Comparison of ENCODE assay signal across 8 cellular contexts in the genomic region with DNA sequence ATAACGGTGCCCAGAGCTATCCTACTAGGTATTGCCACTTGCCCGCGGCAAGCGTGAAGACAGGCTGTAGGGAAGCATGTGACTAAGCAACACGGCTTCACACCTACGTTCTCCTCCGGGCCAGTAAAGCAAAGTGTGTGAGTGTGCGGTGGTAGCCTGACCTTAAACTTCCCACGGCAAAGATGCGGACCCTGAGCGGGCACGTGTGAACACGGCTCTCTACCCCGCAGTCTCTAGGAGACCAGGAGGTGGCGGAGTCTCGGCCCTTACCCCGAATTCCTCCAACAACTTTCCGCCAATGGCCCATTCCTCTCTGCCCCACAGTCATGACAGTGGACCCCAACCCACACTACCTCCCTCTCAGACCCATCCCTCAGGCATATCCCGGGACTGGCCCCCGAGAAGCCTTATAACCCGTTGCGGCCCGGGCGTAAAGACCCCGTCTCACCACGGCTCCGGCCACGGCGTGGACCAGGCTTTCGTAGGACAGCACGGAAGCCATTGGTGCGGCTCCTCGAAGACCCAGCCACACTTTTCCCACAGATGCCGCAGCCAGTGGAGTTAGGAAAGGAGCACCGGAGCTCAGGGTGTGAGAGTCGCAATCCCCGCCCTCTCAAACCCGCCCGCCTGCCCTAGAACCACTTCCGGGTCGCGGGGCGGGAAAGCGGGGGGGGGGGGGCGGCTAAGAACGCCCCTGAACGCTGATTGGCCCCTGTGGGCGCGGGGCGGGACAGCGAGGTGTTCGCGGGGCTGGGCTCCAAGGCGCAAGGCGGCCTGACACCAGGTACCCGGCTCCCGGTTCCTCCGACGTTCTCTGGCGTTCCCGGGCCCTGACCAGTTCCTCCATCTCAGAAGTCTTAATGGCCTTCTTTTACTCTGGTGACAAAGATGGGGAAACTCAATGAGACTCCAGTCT.
A peak's percentile ranks its signal among the peaks of the same experiment; 100 is the strongest.
DNase-seq lines count a peak whose midpoint lies in the region; ATAC-seq and TF ChIP-seq lines count a peak whose summit lies in the region.

A gene with protein sequence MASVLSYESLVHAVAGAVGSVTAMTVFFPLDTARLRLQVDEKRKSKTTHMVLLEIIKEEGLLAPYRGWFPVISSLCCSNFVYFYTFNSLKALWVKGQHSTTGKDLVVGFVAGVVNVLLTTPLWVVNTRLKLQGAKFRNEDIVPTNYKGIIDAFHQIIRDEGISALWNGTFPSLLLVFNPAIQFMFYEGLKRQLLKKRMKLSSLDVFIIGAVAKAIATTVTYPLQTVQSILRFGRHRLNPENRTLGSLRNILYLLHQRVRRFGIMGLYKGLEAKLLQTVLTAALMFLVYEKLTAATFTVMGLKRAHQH (minus strand): TSS at position 600 of the 916 bp plus-strand sequence. CDS start 98 bp downstream, at position 502.

- TF ChIP-seq POLR2A in GM18526 (IDR thresholded peaks at IDR 0.05; ENCODE audit: extremely low read depth, insufficient read length) = peak; percentile 53

- H3K36me3 Mint-ChIP-seq in central memory CD8-positive, alpha-beta T cell (ENCODE audit: insufficient read depth) = peaks cover 13% of the 10 kb centered on the region

- H3K9me3 Mint-ChIP-seq in central memory CD8-positive, alpha-beta T cell = no peaks in the 10 kb centered on the region

- peak within 1 kb of the TSS; percentile 69 for H3K27ac Mint-ChIP-seq in central memory CD8-positive, alpha-beta T cell (ENCODE audit: low read depth)

- DNase-seq in 8988T (peak; percentile 42), NCI-H226 (peak; percentile 61), islet precursor cell (peak; percentile 97)
- DNase-seq in activated CD4-positive, CD25-positive, alpha-beta regulatory T cell (lab: John Stamatoyannopoulos, UW) = peak; percentile 82 to 83 (median 82)
- peak; percentile 69 for DNase-seq in central memory CD8-positive, alpha-beta T cell (ENCODE audit: low spot score in 2 of 2)
- DNase-seq in stimulated activated CD4-positive, alpha-beta T cell treated with anti-CD3 and anti-CD28 coated beads, Interleukin-12 subunit alpha, Interleukin-12 subunit beta, amount 100 ng/mL, for 4 hours = peak; percentile 85

- H3K27me3 Mint-ChIP-seq in central memory CD8-positive, alpha-beta T cell = no peaks in the 10 kb centered on the region

- ATAC-seq in HG03159 (IDR thresholded peaks at IDR 0.05; ENCODE audit: unreplicated experiment) = peak; percentile 71
- peak; percentile 90 for ATAC-seq in central memory CD8-positive, alpha-beta T cell (replicated peaks; ENCODE audit: extremely low read depth, poor library complexity, severe bottlenecking)

- peak within 1 kb of the TSS; percentile 76 for H3K4me3 Mint-ChIP-seq in central memory CD8-positive, alpha-beta T cell

- H3K4me1 Mint-ChIP-seq in central memory CD8-positive, alpha-beta T cell = peaks cover 24% of the 10 kb centered on the region

Comparison
In these comparisons a context has a peak if more than half of its experiments do, and no peak if none do; other contexts are left out.
1. Peak in every context shown above with its lines: DNase-seq and ATAC-seq.
2. DNase-seq: peak in every context shown above with its lines; median percentile 97 in islet precursor cell; 85 in stimulated activated CD4-positive, alpha-beta T cell treated with anti-CD3 and anti-CD28 coated beads, Interleukin-12 subunit alpha, Interleukin-12 subunit beta, amount 100 ng/mL, for 4 hours; 82 in activated CD4-positive, CD25-positive, alpha-beta regulatory T cell; 69 in central memory CD8-positive, alpha-beta T cell; 61 in NCI-H226; 42 in 8988T.